Comparison of ENCODE assay signal across 5 cellular contexts in the genomic region with DNA sequence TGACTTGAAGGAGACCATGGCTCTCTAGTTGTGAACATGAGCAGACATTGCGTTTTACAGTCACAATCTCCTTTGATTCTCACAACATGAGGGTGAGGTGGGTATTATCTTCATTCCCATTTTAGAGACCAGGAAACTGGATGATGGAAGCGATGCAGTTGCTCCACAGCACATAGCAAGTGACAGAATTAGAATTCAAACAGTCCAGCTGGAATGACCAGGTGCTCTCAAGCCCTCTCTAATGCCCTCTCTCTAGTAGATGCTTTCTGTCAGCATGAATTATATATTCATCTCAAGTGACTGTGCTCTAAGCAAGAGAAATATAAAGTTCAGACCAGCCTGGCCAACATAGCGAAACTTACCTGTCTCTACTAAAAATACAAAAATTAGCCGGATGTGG.
"Had no signal": no experiment of that assay in that cellular context is flagged by ENCODE, and none has a peak within 500 bp of the region (broad histone marks: within the 10 kb centered on the region; RNA-seq: fewer than 3 reads in every experiment).

No MANE protein-coding gene starts in this region.

- DNase-seq: IMR-90, KBM-7, KG1 had no signal

- H3K4me3 ChIP-seq: K562 had no signal

- H3K27ac ChIP-seq: HL-60 had no signal
